ENCODE assay signal across 8 cellular contexts in genomic region chr1:149176453-149177316, GRCh38.
DNase-seq lines count a peak whose midpoint lies in the region; TF ChIP-seq lines count a peak whose summit lies in the region.
"Not testable (repeated sequence)": the region's sequence is repeated elsewhere in the genome, so short reads cannot be mapped to it uniquely, and the experiment has no call there.

No MANE protein-coding gene starts in this region.

- not testable (repeated sequence) for H3K27me3 Mint-ChIP-seq in activated CD4-positive, alpha-beta T cell treated with anti-CD3 and anti-CD28 coated beads, Interleukin-2, amount 10 ng/mL, durations not matched to agents 24 days and 14 days

- DNase-seq in NCI-H774 (lab: John Stamatoyannopoulos, UW) (peak; percentile 37), ascending aorta (ENCODE audit: low spot score in 2 of 2) (peak in 1 of 2 donors; percentile 74), globus pallidus (ENCODE audit: low spot score) (peak; percentile 20), uterus (peak; percentile 37 to 60)
- DNase-seq in activated CD4-positive, alpha-beta T cell treated with anti-CD3 and anti-CD28 coated beads, Interleukin-2, amount 10 ng/mL, durations not matched to agents 24 days and 14 days, result peak; percentile 90
- peak; percentile 50 to 53 for DNase-seq in stimulated activated CD4-positive, alpha-beta T cell treated with anti-CD3 and anti-CD28 coated beads, Interleukin-1b, Interleukin-23, amount 100 ng/mL, for 4 hours (ENCODE audit: low read depth in 2 of 2)

- intact Hi-C loops in activated CD4-positive, alpha-beta T cell treated with anti-CD3 and anti-CD28 coated beads, Interleukin-2, amount 10 ng/mL, durations not matched to agents 24 days and 14 days (cut with micrococcal nuclease); ascending aorta (cut with DNase I); uterus (cut with DNase I; ENCODE audit: low total_unique reads): not testable (repeated sequence)

- not testable (repeated sequence) for H3K36me3 Mint-ChIP-seq in activated CD4-positive, alpha-beta T cell treated with anti-CD3 and anti-CD28 coated beads, Interleukin-2, amount 10 ng/mL, durations not matched to agents 24 days and 14 days (ENCODE audit: low read depth)

- not testable (repeated sequence) for H3K4me1 Mint-ChIP-seq in activated CD4-positive, alpha-beta T cell treated with anti-CD3 and anti-CD28 coated beads, Interleukin-2, amount 10 ng/mL, durations not matched to agents 24 days and 14 days

- H3K9me3 ChIP-seq in ascending aorta; mucosa of rectum (ENCODE audit: control insufficient read depth in 2 of 2, low read length in 2 of 2); uterus: not testable (repeated sequence)

- not testable (repeated sequence) for H3K36me3 ChIP-seq in ascending aorta; mucosa of rectum (ENCODE audit: control insufficient read depth in 2 of 2, insufficient read depth in 2 of 2, low read length in 2 of 2); uterus

- TF ChIP-seq CTCF in ascending aorta (IDR thresholded peaks at IDR 0.05); uterus (IDR thresholded peaks at IDR 0.05): not testable (repeated sequence)

- not testable (repeated sequence) for H3K9me3 Mint-ChIP-seq in activated CD4-positive, alpha-beta T cell treated with anti-CD3 and anti-CD28 coated beads, Interleukin-2, amount 10 ng/mL, durations not matched to agents 24 days and 14 days

- H3K4me1 ChIP-seq in ascending aorta; mucosa of rectum (ENCODE audit: control insufficient read depth in 2 of 2, insufficient read depth in 2 of 2, low read length in 2 of 2); uterus: not testable (repeated sequence)

- H3K27me3 ChIP-seq in ascending aorta; mucosa of rectum (ENCODE audit: control insufficient read depth in 2 of 2, insufficient read depth in 2 of 2, low read length in 2 of 2); uterus: not testable (repeated sequence)

- peak overlapping the region; percentile 90 to 91 for H3K27ac ChIP-seq in ascending aorta
- H3K27ac ChIP-seq in mucosa of rectum (ENCODE audit: low read depth in 2 of 2, low read length in 2 of 2), result peak overlapping the region; percentile 67 to 74
- peak overlapping the region; percentile 83 to 85 for H3K27ac ChIP-seq in uterus

- TF ChIP-seq POLR2A in GM19099 (IDR thresholded peaks at IDR 0.05; ENCODE audit: extremely low read depth, insufficient read length, low read depth), result peak; percentile 32
- TF ChIP-seq POLR2A in uterus (IDR thresholded peaks at IDR 0.05), result not testable (repeated sequence)

- peak overlapping the region; percentile 90 for H3K27ac Mint-ChIP-seq in activated CD4-positive, alpha-beta T cell treated with anti-CD3 and anti-CD28 coated beads, Interleukin-2, amount 10 ng/mL, durations not matched to agents 24 days and 14 days

- peak overlapping the region; percentile 50 to 68 for H3K4me3 ChIP-seq in ascending aorta
- H3K4me3 ChIP-seq in mucosa of rectum (ENCODE audit: low read length in 2 of 2), result peak overlapping the region; percentile 67
- peak overlapping the region; percentile 54 to 58 for H3K4me3 ChIP-seq in uterus

- H3K4me3 Mint-ChIP-seq in activated CD4-positive, alpha-beta T cell treated with anti-CD3 and anti-CD28 coated beads, Interleukin-2, amount 10 ng/mL, durations not matched to agents 24 days and 14 days, result peak overlapping the region; percentile 86

- H3K9ac ChIP-seq in mucosa of rectum (ENCODE audit: low read depth in 1 of 2, low read length in 2 of 2), result peak overlapping the region in 1 of 2 donors; percentile 68
